Comparison of ENCODE assay signal across 26 cellular contexts in genomic region chr6:41708856-41709255, GRCh38. TPM values are rescaled to one million over a fixed set of nuclear protein-coding genes. Genes with fewer than 3 reads are reported as not detected.
DNase-seq lines count a peak whose midpoint lies in the region; ATAC-seq and TF ChIP-seq lines count a peak whose summit lies in the region.
"Had no signal": no experiment of that assay in that cellular context is flagged by ENCODE, and none has a peak within 500 bp of the region (broad histone marks: within the 10 kb centered on the region; RNA-seq: fewer than 3 reads in every experiment).

No MANE protein-coding gene starts in this region.

- H3K27ac Mint-ChIP-seq in CD14-positive monocyte (peak overlapping the region in 5 of 7 donors; percentile 92 to 97 (median 95)), MCF 10A (ENCODE audit: low read depth, unreplicated experiment) (no peak overlapping the region)

- H3K4me1 Mint-ChIP-seq in CD14-positive monocyte (peaks cover 80% of the 10 kb centered on the region), MCF 10A (ENCODE audit: insufficient read depth, unreplicated experiment) (peaks cover 54% of the 10 kb centered on the region)

- CTCF ChIA-PET in MCF 10A (lab: Yijun Ruan, JAX), result interaction anchor here (1.6 kb wide), 1 partner anchor 26 kb away, joined by 6 read pairs; no protein-coding TSS in a partner anchor

- H3K9me3 Mint-ChIP-seq in CD14-positive monocyte (no peaks in the 10 kb centered on the region), MCF 10A (ENCODE audit: unreplicated experiment) (no peaks in the 10 kb centered on the region)
- H3K9me3 Mint-ChIP-seq: activated CD4-positive, alpha-beta memory T cell treated with anti-CD3 and anti-CD28 coated beads for 36 hours; central memory CD8-positive, alpha-beta T cell had no signal

- H3K36me3 ChIP-seq in KOPT-K1 (ENCODE audit: insufficient read depth, low read length) (no peaks in the 10 kb centered on the region), skeletal muscle tissue (ENCODE audit: control insufficient read depth in 3 of 3, insufficient read depth in 3 of 3, low read length in 3 of 3) (peaks cover 0 to 3% (median 0%) of the 10 kb centered on the region in 3 donors)
- H3K36me3 ChIP-seq: left lung, SJSA1, upper lobe of right lung had no signal

- intact Hi-C loops in CD14-positive monocyte (cut with micrococcal nuclease) (loop anchor here (5.0 to 10.0 kb wide), 2 partner anchors 66 to 68 kb away; partner anchors contain the start of gene FRS3 (in 2 of the 2)), MCF 10A (cut with micrococcal nuclease) (no loop called here)

- peak overlapping the region in 1 of 3 donors; percentile 22 for H3K4me3 ChIP-seq in skeletal muscle tissue (ENCODE audit: low read length in 3 of 3)
- H3K4me3 ChIP-seq: left lung, SJSA1, upper lobe of right lung had no signal

- H3K27me3 Mint-ChIP-seq in CD14-positive monocyte (ENCODE audit: low read depth in 3 of 3), result no peaks in the 10 kb centered on the region
- H3K27me3 Mint-ChIP-seq in MCF 10A (ENCODE audit: insufficient read depth, unreplicated experiment), result no peaks in the 10 kb centered on the region
- H3K27me3 Mint-ChIP-seq: activated CD4-positive, alpha-beta memory T cell treated with anti-CD3 and anti-CD28 coated beads for 36 hours; central memory CD8-positive, alpha-beta T cell had no signal

- no peak overlapping the region for H3K4me3 Mint-ChIP-seq in CD14-positive monocyte
- no peak overlapping the region for H3K4me3 Mint-ChIP-seq in MCF 10A (ENCODE audit: unreplicated experiment)
- H3K4me3 Mint-ChIP-seq: activated CD4-positive, alpha-beta memory T cell treated with anti-CD3 and anti-CD28 coated beads for 36 hours; central memory CD8-positive, alpha-beta T cell had no signal

- ATAC-seq in foreskin keratinocyte, result no peak
- ATAC-seq: HepG2, left lung, upper lobe of right lung had no signal

- no peak overlapping the region for H3K9ac ChIP-seq in skeletal muscle tissue (ENCODE audit: low read depth in 1 of 3, low read length in 3 of 3)

- peaks cover 30 to 46% of the 10 kb centered on the region in 2 donors for H3K36me3 Mint-ChIP-seq in CD14-positive monocyte
- H3K36me3 Mint-ChIP-seq in MCF 10A (ENCODE audit: insufficient read depth, unreplicated experiment), result peaks cover 10% of the 10 kb centered on the region
- H3K36me3 Mint-ChIP-seq: activated CD4-positive, alpha-beta memory T cell treated with anti-CD3 and anti-CD28 coated beads for 36 hours had no signal

- BruUV-seq in MCF 10A (replicated peaks; lab: Mats Ljungman, UMichigan), result no TSS peak

- peaks cover 90 to 95% (median 93%) of the 10 kb centered on the region in 3 donors for H3K4me1 ChIP-seq in skeletal muscle tissue (ENCODE audit: control insufficient read depth in 3 of 3, insufficient read depth in 3 of 3, low read length in 3 of 3)
- H3K4me1 ChIP-seq in foreskin keratinocyte, result peaks cover 7% of the 10 kb centered on the region

- POLR2A ChIA-PET in MCF 10A (lab: Yijun Ruan, JAX), result interaction anchor here (1.2 to 1.5 kb wide), 2 partner anchors 9 to 26 kb away, joined by 5 read pairs; no protein-coding TSS in a partner anchor

- H3K27me3 ChIP-seq in skeletal muscle tissue (ENCODE audit: control insufficient read depth in 3 of 3, insufficient read depth in 3 of 3, low read length in 3 of 3) (no peaks in the 10 kb centered on the region), foreskin keratinocyte (no peaks in the 10 kb centered on the region)
- H3K27me3 ChIP-seq: left lung, SJSA1, upper lobe of right lung had no signal

- H3K27ac ChIP-seq in KOPT-K1 (ENCODE audit: low read depth, low read length, poor library complexity, severe bottlenecking), result peak overlapping the region; percentile 70
- peak overlapping the region; percentile 95 for H3K27ac ChIP-seq in cingulate gyrus (ENCODE audit: low read depth, low read length)
- H3K27ac ChIP-seq in skeletal muscle tissue (ENCODE audit: low read depth, low read length), result peak overlapping the region; percentile 19
- no peak overlapping the region for H3K27ac ChIP-seq in foreskin keratinocyte
- H3K27ac ChIP-seq: SJSA1, upper lobe of right lung had no signal

- no peak for DNase-seq in CD14-positive monocyte (ENCODE audit: low spot score)
- DNase-seq in MCF 10A (ENCODE audit: unreplicated experiment), result no peak
- no peak for DNase-seq in foreskin keratinocyte
- DNase-seq in GM19238 (ENCODE audit: insufficient read length, low spot score), result no peak
- DNase-seq in Kasumi-1 (lab: John Stamatoyannopoulos, UW), result no peak
- DNase-seq: activated CD4-positive, alpha-beta memory T cell treated with anti-CD3 and anti-CD28 coated beads for 36 hours; C1 segment of cervical spinal cord; Calu3; left lung; NCI-H1105 treated with DMSO at 0.1 percent for 48 hours; NCI-H2029 treated with DMSO at 0.1 percent for 48 hours; NCI-H526 treated with DMSO at 0.1 percent for 48 hours; occipital lobe; T-helper 1 cell; upper lobe of right lung had no signal

- TF ChIP-seq CTCF in CD14-positive monocyte (IDR thresholded peaks at IDR 0.05), result no peak
- no peak for TF ChIP-seq CTCF in MCF 10A (IDR thresholded peaks at IDR 0.05; ENCODE audit: unreplicated experiment)
- TF ChIP-seq CTCF in foreskin keratinocyte (conservative IDR thresholded peaks at IDR 0.05), result no peak

- no peaks in the 10 kb centered on the region for H3K9me3 ChIP-seq in KOPT-K1 (ENCODE audit: insufficient read depth, low read length, poor library complexity, severe bottlenecking)
- no peaks in the 10 kb centered on the region for H3K9me3 ChIP-seq in skeletal muscle tissue (ENCODE audit: control insufficient read depth in 3 of 3, low read length in 3 of 3)
- H3K9me3 ChIP-seq: left lung, SJSA1, upper lobe of right lung had no signal

RNA-seq across cellular contexts. Expression of gene TFEB, which starts 26.6 kb away (rescaled TPM):
- polyA plus RNA-seq in CD14-positive monocyte (10 to 100 TPM; 42.6 to 60.0 TPM), foreskin keratinocyte (4.3 and 5.3 TPM in 2 replicates)
- total RNA-seq in skeletal muscle tissue (7.8 TPM), MCF 10A (2022) (11.8 and 16.2 TPM in 2 replicates), foreskin keratinocyte (3.1 and 3.6 TPM in 2 replicates)

RNA-seq across cellular contexts. Expression of gene PGC, which starts 38.3 kb away (rescaled TPM):
- polyA plus RNA-seq in CD14-positive monocyte (not detected), foreskin keratinocyte (not detected in 2 replicates)
- total RNA-seq in skeletal muscle tissue (0.52 TPM), MCF 10A (2022) (not detected in 2 replicates), foreskin keratinocyte (not detected in 2 replicates)
- total RNA-seq: activated CD4-positive, alpha-beta memory T cell treated with anti-CD3 and anti-CD28 coated beads for 36 hours; Calu3; Daoy; glomerular endothelial cell; H1; occipital lobe; pulmonary artery endothelial cell; RPMI7951; SJSA1 had no signal
